Comparison of ENCODE assay signal across 8 cellular contexts in the genomic region with DNA sequence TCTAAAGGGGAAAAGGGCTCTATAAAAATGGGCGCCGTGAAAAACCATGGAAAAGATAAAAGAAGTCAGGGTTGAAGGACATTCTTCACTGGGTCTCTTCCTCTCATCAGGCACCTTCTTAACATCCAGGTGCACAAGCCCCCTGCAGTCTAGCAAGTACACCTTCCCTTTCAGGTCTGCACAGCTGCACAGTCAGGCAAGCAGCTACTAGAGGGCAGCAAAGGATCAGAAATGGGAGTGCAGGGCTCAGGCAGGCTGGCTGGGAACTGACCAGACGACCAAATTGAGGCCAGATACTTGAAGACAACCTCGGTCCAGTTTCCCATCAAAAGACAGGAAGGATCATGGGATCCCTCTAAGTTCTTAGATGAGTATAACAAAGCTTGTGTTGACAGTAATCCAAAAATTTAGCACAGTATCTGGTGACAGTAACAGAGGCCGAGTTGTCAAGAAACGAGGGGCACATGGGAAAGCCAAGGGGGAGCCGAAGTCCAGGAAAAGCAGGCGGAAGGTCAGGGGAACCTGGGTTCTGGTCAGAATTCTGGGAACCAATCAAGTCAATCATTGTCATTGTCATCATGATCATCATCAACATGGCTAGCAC. TPM values are rescaled to one million over a fixed set of nuclear protein-coding genes. Genes with fewer than 3 reads are reported as not detected.
DNase-seq lines count a peak whose midpoint lies in the region; ATAC-seq and TF ChIP-seq lines count a peak whose summit lies in the region.

No MANE protein-coding gene starts in this region.

- H3K4me3 Mint-ChIP-seq in activated CD8-positive, alpha-beta T cell treated with anti-CD3 and anti-CD28 coated beads for 36 hours = no peak overlapping the region
- no peak overlapping the region for H3K4me3 Mint-ChIP-seq in glutamatergic neuron (ENCODE audit: unreplicated experiment)

- no peaks in the 10 kb centered on the region for H3K9me3 ChIP-seq in prostate gland

- no peak overlapping the region for H3K27ac Mint-ChIP-seq in activated CD8-positive, alpha-beta T cell treated with anti-CD3 and anti-CD28 coated beads for 36 hours
- H3K27ac Mint-ChIP-seq in glutamatergic neuron (ENCODE audit: unreplicated experiment) = no peak overlapping the region

- TF ChIP-seq CTCF in GM13976 (IDR thresholded peaks at IDR 0.05; ENCODE audit: borderline replicate concordance, control extremely low read depth, extremely low read depth, insufficient read depth, missing control alignments) = peak; percentile 81
- peak; percentile 54 for TF ChIP-seq CTCF in activated CD8-positive, alpha-beta T cell treated with anti-CD3 and anti-CD28 coated beads for 36 hours (IDR thresholded peaks at IDR 0.05)
- peak; percentile 24 for TF ChIP-seq CTCF in glutamatergic neuron (IDR thresholded peaks at IDR 0.05; ENCODE audit: partially characterized antibody, unreplicated experiment)
- peak in 3 of 4 experiments; percentile 29 to 61 (median 57) for TF ChIP-seq CTCF in prostate gland (IDR thresholded peaks at IDR 0.05)

- H3K9me3 Mint-ChIP-seq in activated CD8-positive, alpha-beta T cell treated with anti-CD3 and anti-CD28 coated beads for 36 hours = no peaks in the 10 kb centered on the region
- H3K9me3 Mint-ChIP-seq in glutamatergic neuron (ENCODE audit: unreplicated experiment) = no peaks in the 10 kb centered on the region

- H3K27me3 ChIP-seq in prostate gland (replicated peaks; ENCODE audit: insufficient read depth) = no peaks in the 10 kb centered on the region

- CTCF ChIA-PET in activated CD8-positive, alpha-beta T cell treated with anti-CD3 and anti-CD28 coated beads for 36 hours (lab: Charles Lee) = interaction anchor here (0.7 to 4.4 kb wide), 6 partner anchors 10 to 275 kb away, joined by 3 to 26 read pairs (median 3); partner anchors contain the start of gene GRIP1

- no peaks in the 10 kb centered on the region for H3K4me1 ChIP-seq in prostate gland (replicated peaks)

- WGBS in prostate gland = 53% methylated on average over 8 of the region's 8 CpGs

- DNase-seq in AG08395 (ENCODE audit: low spot score) (peak; percentile 38), GM13976 (ENCODE audit: low spot score) (peak; percentile 23), NCI-H345 (lab: John Stamatoyannopoulos, UW) (peak; percentile 77), glutamatergic neuron (peak; percentile 65), prostate gland (ENCODE audit: low spot score) (peak; percentile 30), SKM-1 treated with dmso at 0.1 percent for 144 hours (lab: John Stamatoyannopoulos, UW; ENCODE audit: unreplicated experiment) (no peak)
- peak; percentile 44 for DNase-seq in activated CD8-positive, alpha-beta T cell treated with anti-CD3 and anti-CD28 coated beads for 36 hours

- no peak overlapping the region for H3K27ac ChIP-seq in prostate gland

- H3K4me1 Mint-ChIP-seq in activated CD8-positive, alpha-beta T cell treated with anti-CD3 and anti-CD28 coated beads for 36 hours (ENCODE audit: low read depth) = no peaks in the 10 kb centered on the region
- no peaks in the 10 kb centered on the region for H3K4me1 Mint-ChIP-seq in glutamatergic neuron (ENCODE audit: low read depth, unreplicated experiment)

- POLR2A ChIA-PET in activated CD8-positive, alpha-beta T cell treated with anti-CD3 and anti-CD28 coated beads for 36 hours (lab: Charles Lee) = no interaction called here

- intact Hi-C loops in activated CD8-positive, alpha-beta T cell treated with anti-CD3 and anti-CD28 coated beads for 36 hours (cut with micrococcal nuclease) = no loop called here
- intact Hi-C loops in prostate gland (cut with DNase I) = loop anchor here (2.0 to 10.0 kb wide), 2 partner anchors 172 to 376 kb away; no protein-coding TSS in a partner anchor

- H3K36me3 Mint-ChIP-seq in activated CD8-positive, alpha-beta T cell treated with anti-CD3 and anti-CD28 coated beads for 36 hours (ENCODE audit: low read depth) = no peaks in the 10 kb centered on the region
- no peaks in the 10 kb centered on the region for H3K36me3 Mint-ChIP-seq in glutamatergic neuron (ENCODE audit: unreplicated experiment)

- no peaks in the 10 kb centered on the region for H3K36me3 ChIP-seq in prostate gland

- TF ChIP-seq POLR2A in prostate gland (IDR thresholded peaks at IDR 0.05) = no peak

- in situ Hi-C loops in GM13976 (cut with MboI; ENCODE audit: low sequenced_read_pairs, unreplicated experiment) = loop anchor here (25.0 kb wide), 1 partner anchor 552 kb away; the partner anchor contains the start of gene LLPH

- peak; percentile 70 for ATAC-seq in HG03095 (IDR thresholded peaks at IDR 0.05; ENCODE audit: unreplicated experiment)
- ATAC-seq in activated CD8-positive, alpha-beta T cell treated with anti-CD3 and anti-CD28 coated beads for 36 hours = no peak

- H3K27me3 Mint-ChIP-seq in activated CD8-positive, alpha-beta T cell treated with anti-CD3 and anti-CD28 coated beads for 36 hours = peaks cover 4% of the 10 kb centered on the region
- no peaks in the 10 kb centered on the region for H3K27me3 Mint-ChIP-seq in glutamatergic neuron (ENCODE audit: unreplicated experiment)

- H3K4me3 ChIP-seq in prostate gland = no peak overlapping the region

RNA-seq across cellular contexts. Expression of gene GRIP1, which starts 10.1 kb away (rescaled TPM):
- total RNA-seq in activated CD8-positive, alpha-beta T cell treated with anti-CD3 and anti-CD28 coated beads for 36 hours = under 1 TPM; 0.51 to 0.61 TPM
- 67.1 TPM for total RNA-seq in glutamatergic neuron (ENCODE audit: unreplicated experiment)
- total RNA-seq in prostate gland = 10 to 100 TPM in 1 of 2 donors, 1 to 10 TPM in 1; 5.2 to 19.5 TPM

Comparison
In these comparisons a context has a peak if more than half of its experiments do, and no peak if none do; other contexts are left out.
1. CTCF ChIP-seq: peak in every context shown above with its lines; median percentile 81 in GM13976; 57 in prostate gland; 54 in activated CD8-positive, alpha-beta T cell treated with anti-CD3 and anti-CD28 coated beads for 36 hours; 24 in glutamatergic neuron.